In the genomic region with DNA sequence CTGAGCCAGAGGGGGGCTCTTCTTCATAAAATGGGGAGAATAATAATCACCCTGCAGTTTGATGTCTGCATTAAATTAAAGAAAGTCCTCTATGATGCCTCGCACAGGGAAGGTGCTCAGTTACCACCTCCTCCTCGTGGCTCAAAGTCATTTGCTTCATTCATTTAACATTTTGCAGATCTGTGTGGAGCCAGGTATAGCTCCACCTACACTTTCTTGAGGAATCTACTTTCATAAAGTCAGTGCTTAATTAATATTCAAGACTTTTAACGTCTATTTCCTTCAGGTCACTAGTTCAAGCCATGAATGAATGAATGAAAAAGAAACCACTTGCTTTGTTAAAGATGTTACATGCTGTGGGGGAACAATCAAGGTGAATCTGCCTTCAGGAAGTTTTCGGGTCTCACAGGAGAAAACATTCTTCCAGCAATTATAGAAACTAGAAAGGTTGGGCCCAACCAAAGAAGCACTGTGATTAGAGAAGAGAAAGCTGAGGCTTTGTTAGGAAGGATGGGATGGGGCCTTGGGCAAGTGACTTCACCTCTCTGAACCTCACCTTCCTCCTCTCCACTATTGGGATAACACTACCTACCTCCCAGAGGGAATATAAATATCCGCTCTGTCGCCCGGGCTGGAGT, we compare ENCODE assay signal across 21 cellular contexts.
DNase-seq lines count a peak whose midpoint lies in the region; ATAC-seq and TF ChIP-seq lines count a peak whose summit lies in the region.
"Had no signal": no experiment of that assay in that cellular context is flagged by ENCODE, and none has a peak within 500 bp of the region (broad histone marks: within the 10 kb centered on the region; RNA-seq: fewer than 3 reads in every experiment).

No MANE protein-coding gene starts in this region.

- no peaks in the 10 kb centered on the region for H3K36me3 ChIP-seq in GM23338 (ENCODE audit: insufficient read depth)
- no peaks in the 10 kb centered on the region for H3K36me3 ChIP-seq in vagina
- H3K36me3 ChIP-seq: BE2C had no signal

- no peaks in the 10 kb centered on the region; the same call in 2 of the 3 replicates for H3K9me3 Mint-ChIP-seq in GM23338
- peaks cover 8% of the 10 kb centered on the region; the same call in 1 of the 2 replicates for H3K9me3 Mint-ChIP-seq in WTC11
- no peaks in the 10 kb centered on the region for H3K9me3 Mint-ChIP-seq in nephron progenitor cell
- H3K9me3 Mint-ChIP-seq in activated CD4-positive, alpha-beta T cell treated with anti-CD3 and anti-CD28 coated beads for 36 hours (ENCODE audit: low read depth): no peaks in the 10 kb centered on the region
- H3K9me3 Mint-ChIP-seq: CD4-positive, alpha-beta memory T cell had no signal

- H3K4me1 Mint-ChIP-seq in GM23338: peaks cover 23% of the 10 kb centered on the region
- peaks cover 31% of the 10 kb centered on the region for H3K4me1 Mint-ChIP-seq in WTC11
- peaks cover 49% of the 10 kb centered on the region for H3K4me1 Mint-ChIP-seq in nephron progenitor cell
- H3K4me1 Mint-ChIP-seq in activated CD4-positive, alpha-beta T cell treated with anti-CD3 and anti-CD28 coated beads for 36 hours: no peaks in the 10 kb centered on the region
- H3K4me1 Mint-ChIP-seq: CD4-positive, alpha-beta memory T cell had no signal

- POLR2A ChIA-PET in WTC11 (lab: Charles Lee): no interaction called here
- POLR2A ChIA-PET in activated CD4-positive, alpha-beta T cell treated with anti-CD3 and anti-CD28 coated beads for 36 hours (lab: Charles Lee): no interaction called here

- H3K27ac Mint-ChIP-seq in GM23338 (no peak overlapping the region; the same call in 1 of the 2 replicates), WTC11 (peak overlapping the region; percentile 54; the same call in 1 of the 2 replicates), nephron progenitor cell (no peak overlapping the region)
- no peak overlapping the region for H3K27ac Mint-ChIP-seq in activated CD4-positive, alpha-beta T cell treated with anti-CD3 and anti-CD28 coated beads for 36 hours
- H3K27ac Mint-ChIP-seq: CD4-positive, alpha-beta memory T cell had no signal

- no peak overlapping the region for H3K27ac ChIP-seq in GM23338 (ENCODE audit: low read depth)
- no peak overlapping the region for H3K27ac ChIP-seq in vagina
- H3K27ac ChIP-seq: A549 had no signal

- H3K27me3 Mint-ChIP-seq in GM23338 (ENCODE audit: insufficient read depth, low read depth, poor library complexity) (peaks cover under 1% of the 10 kb centered on the region), WTC11 (ENCODE audit: low read depth) (no peaks in the 10 kb centered on the region), nephron progenitor cell (ENCODE audit: low read depth, poor library complexity) (no peaks in the 10 kb centered on the region)
- H3K27me3 Mint-ChIP-seq in activated CD4-positive, alpha-beta T cell treated with anti-CD3 and anti-CD28 coated beads for 36 hours: peaks cover 2% of the 10 kb centered on the region

- 0 out of 3 replicates have a peak, but pooled peaks cover 2% of the 10 kb centered on the region for H3K36me3 Mint-ChIP-seq in GM23338 (ENCODE audit: low read depth)
- H3K36me3 Mint-ChIP-seq in WTC11: no peaks in the 10 kb centered on the region
- no peaks in the 10 kb centered on the region for H3K36me3 Mint-ChIP-seq in nephron progenitor cell (ENCODE audit: low read depth)
- no peaks in the 10 kb centered on the region for H3K36me3 Mint-ChIP-seq in activated CD4-positive, alpha-beta T cell treated with anti-CD3 and anti-CD28 coated beads for 36 hours (ENCODE audit: low read depth)
- H3K36me3 Mint-ChIP-seq: CD4-positive, alpha-beta memory T cell had no signal

- no peaks in the 10 kb centered on the region for H3K9me3 ChIP-seq in vagina
- H3K9me3 ChIP-seq: A549, BE2C had no signal

- H3F3A ChIP-seq in GM23338 (replicated peaks; ENCODE audit: low read depth): no peaks in the 10 kb centered on the region

- intact Hi-C loops in vagina (cut with DNase I): no loop called here
- intact Hi-C loops in activated CD4-positive, alpha-beta T cell treated with anti-CD3 and anti-CD28 coated beads for 36 hours (cut with DNase I, micrococcal nuclease): no loop called here

- H3K4me1 ChIP-seq in GM23338 (ENCODE audit: insufficient read depth): peaks cover 15% of the 10 kb centered on the region
- peaks cover 9% of the 10 kb centered on the region for H3K4me1 ChIP-seq in vagina

- peaks cover 19% of the 10 kb centered on the region for H3K9me2 ChIP-seq in GM23338 (ENCODE audit: insufficient read depth)

- CTCF ChIA-PET in WTC11 (lab: Charles Lee): interaction anchor here (0.6 to 0.9 kb wide), 2 partner anchors 18 to 64 kb away, joined by 3 read pairs; no protein-coding TSS in a partner anchor
- CTCF ChIA-PET in activated CD4-positive, alpha-beta T cell treated with anti-CD3 and anti-CD28 coated beads for 36 hours (lab: Charles Lee): interaction anchor here (0.6 kb wide), 1 partner anchor 26 kb away, joined by 3 read pairs; no protein-coding TSS in a partner anchor

- H3K4me3 Mint-ChIP-seq in GM23338 (no peak overlapping the region), WTC11 (no peak overlapping the region), nephron progenitor cell (no peak overlapping the region)
- no peak overlapping the region for H3K4me3 Mint-ChIP-seq in activated CD4-positive, alpha-beta T cell treated with anti-CD3 and anti-CD28 coated beads for 36 hours
- H3K4me3 Mint-ChIP-seq: CD4-positive, alpha-beta memory T cell had no signal

- no peak overlapping the region for H3K4me3 ChIP-seq in GM23338
- no peak overlapping the region for H3K4me3 ChIP-seq in vagina
- H3K4me3 ChIP-seq: A549 had no signal

- no peaks in the 10 kb centered on the region for H3K27me3 ChIP-seq in GM23338 (ENCODE audit: insufficient read depth)
- H3K27me3 ChIP-seq in vagina: no peaks in the 10 kb centered on the region
- H3K27me3 ChIP-seq: BE2C had no signal

- TF ChIP-seq CTCF in GM23338 (conservative IDR thresholded peaks at IDR 0.05; ENCODE audit: low read depth in 2 of 2) (no peak), WTC11 (IDR thresholded peaks at IDR 0.05) (no peak), nephron progenitor cell (IDR thresholded peaks at IDR 0.05) (no peak), vagina (IDR thresholded peaks at IDR 0.05) (no peak)

- no peaks in the 10 kb centered on the region for H3K79me2 ChIP-seq in GM23338 (replicated peaks; ENCODE audit: insufficient read depth)

- ATAC-seq in GM23338 (peak; percentile 40), WTC11 (peak; percentile 52)
- no peak for ATAC-seq in activated CD4-positive, alpha-beta T cell treated with anti-CD3 and anti-CD28 coated beads for 36 hours
- ATAC-seq: A549, HCT116 had no signal

- H2AFZ ChIP-seq in GM23338: no peak overlapping the region

- no peak for TF ChIP-seq POLR2A in vagina (IDR thresholded peaks at IDR 0.05)

- no peaks in the 10 kb centered on the region for H4K20me1 ChIP-seq in GM23338 (replicated peaks; ENCODE audit: insufficient read depth)

- H3K4me2 ChIP-seq in GM23338: peak overlapping the region; percentile 11; the same call in 1 of the 2 replicates
- H3K4me2 ChIP-seq: A549 had no signal

- DNase-seq in GM23338 (ENCODE audit: low spot score) (peak; percentile 34), WTC11 (ENCODE audit: low spot score) (no peak), iPS DF 19.7 (ENCODE audit: low read depth, low spot score) (peak; percentile 42), nephron progenitor cell (no peak), vagina (ENCODE audit: extremely low spot score in 2 of 2) (no peak)
- no peak for DNase-seq in activated CD4-positive, alpha-beta T cell treated with anti-CD3 and anti-CD28 coated beads for 36 hours
- DNase-seq: 8988T; ACHN; AML-193; BE2C; C1 segment of cervical spinal cord; Calu3; CD4-positive, alpha-beta memory T cell; COR-L47; DMS53; DMS79 treated with DMSO at 0.1 percent for 48 hours; GF-D8; GOT3; H7 had no signal

TF ChIP-seq in GM23338, 12 proteins besides CTCF, POLR2A, EP300 and RAD21:
- TF ChIP-seq EZH2 (IDR thresholded peaks at IDR 0.05; ENCODE audit: low read depth, unreplicated experiment) (no peak), NANOG (IDR thresholded peaks at IDR 0.05; ENCODE audit: borderline replicate concordance) (peak; percentile 48; the same call in 1 of the 2 replicates)

TF ChIP-seq in WTC11, 78 proteins besides CTCF, POLR2A, EP300 and RAD21 (continues in another document):
- TF ChIP-seq ZNF138 (CRISPR knock-in tag; conservative IDR thresholded peaks at IDR 0.05) (no peak), GRHL2 (CRISPR knock-in tag; IDR thresholded peaks at IDR 0.05; ENCODE audit: insufficient replicate concordance, severe bottlenecking) (no peak), NFYB (CRISPR knock-in tag; conservative IDR thresholded peaks at IDR 0.05; ENCODE audit: low read depth) (no peak)
- TF ChIP-seq, protein P1, sequence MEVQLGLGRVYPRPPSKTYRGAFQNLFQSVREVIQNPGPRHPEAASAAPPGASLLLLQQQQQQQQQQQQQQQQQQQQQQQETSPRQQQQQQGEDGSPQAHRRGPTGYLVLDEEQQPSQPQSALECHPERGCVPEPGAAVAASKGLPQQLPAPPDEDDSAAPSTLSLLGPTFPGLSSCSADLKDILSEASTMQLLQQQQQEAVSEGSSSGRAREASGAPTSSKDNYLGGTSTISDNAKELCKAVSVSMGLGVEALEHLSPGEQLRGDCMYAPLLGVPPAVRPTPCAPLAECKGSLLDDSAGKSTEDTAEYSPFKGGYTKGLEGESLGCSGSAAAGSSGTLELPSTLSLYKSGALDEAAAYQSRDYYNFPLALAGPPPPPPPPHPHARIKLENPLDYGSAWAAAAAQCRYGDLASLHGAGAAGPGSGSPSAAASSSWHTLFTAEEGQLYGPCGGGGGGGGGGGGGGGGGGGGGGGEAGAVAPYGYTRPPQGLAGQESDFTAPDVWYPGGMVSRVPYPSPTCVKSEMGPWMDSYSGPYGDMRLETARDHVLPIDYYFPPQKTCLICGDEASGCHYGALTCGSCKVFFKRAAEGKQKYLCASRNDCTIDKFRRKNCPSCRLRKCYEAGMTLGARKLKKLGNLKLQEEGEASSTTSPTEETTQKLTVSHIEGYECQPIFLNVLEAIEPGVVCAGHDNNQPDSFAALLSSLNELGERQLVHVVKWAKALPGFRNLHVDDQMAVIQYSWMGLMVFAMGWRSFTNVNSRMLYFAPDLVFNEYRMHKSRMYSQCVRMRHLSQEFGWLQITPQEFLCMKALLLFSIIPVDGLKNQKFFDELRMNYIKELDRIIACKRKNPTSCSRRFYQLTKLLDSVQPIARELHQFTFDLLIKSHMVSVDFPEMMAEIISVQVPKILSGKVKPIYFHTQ (CRISPR knock-in tag; IDR thresholded peaks at IDR 0.05): no peak

Comparison
In these comparisons a context has a peak if more than half of its experiments do, and no peak if none do; other contexts are left out.
1. DNase-seq: peak in GM23338 (single experiment) and iPS DF 19.7 (single experiment); none in WTC11 (single experiment), nephron progenitor cell (single experiment), vagina (0 of 2) and activated CD4-positive, alpha-beta T cell treated with anti-CD3 and anti-CD28 coated beads for 36 hours (single experiment).